8 cellular contexts compared by ENCODE assay signal in genomic region chr1:156140879-156141707, GRCh38. TPM values are rescaled to one million over a fixed set of nuclear protein-coding genes. Genes with fewer than 3 reads are reported as not detected.
DNase-seq lines count a peak whose midpoint lies in the region; ATAC-seq and TF ChIP-seq lines count a peak whose summit lies in the region.

No MANE protein-coding gene starts in this region.

- peak; percentile 36 for TF ChIP-seq CTCF in CD8-positive, alpha-beta T cell (IDR thresholded peaks at IDR 0.05)
- TF ChIP-seq CTCF in LNCAP (IDR thresholded peaks at IDR 0.05): peak; percentile 62

- peak in 2 of 7 experiments; percentile 27 to 50 for DNase-seq in CD8-positive, alpha-beta T cell
- peak in 37 of 58 donors; percentile 17 to 79 (median 47) for DNase-seq in anterior cingulate cortex (lab: John Stamatoyannopoulos, UW)
- DNase-seq in islet precursor cell: peak; percentile 83
- peak; percentile 69 for DNase-seq in stimulated activated naive CD8-positive, alpha-beta T cell treated with anti-CD3 and anti-CD28 coated beads, Interleukin-15, Interleukin-2, amounts not matched to agents 100 U/mL and 50 U/mL, for 24 hours

- no peaks in the 10 kb centered on the region for H3K36me3 ChIP-seq in CD8-positive, alpha-beta T cell (ENCODE audit: insufficient read depth, low read length)

- H3K4me1 Mint-ChIP-seq in CD8-positive, alpha-beta T cell (ENCODE audit: low read depth): peaks cover 4% of the 10 kb centered on the region
- peaks cover 6% of the 10 kb centered on the region for H3K4me1 Mint-ChIP-seq in stimulated activated memory B cell treated with anti-CD40 and anti-IgM and Interleukin-4, amounts not matched to agents 10 μg/mL and 1 μg/mL and 100 μg/mL, for 72 hours

- H3K36me3 Mint-ChIP-seq in CD8-positive, alpha-beta T cell: peaks cover 2% of the 10 kb centered on the region
- peaks cover 43% of the 10 kb centered on the region for H3K36me3 Mint-ChIP-seq in stimulated activated memory B cell treated with anti-CD40 and anti-IgM and Interleukin-4, amounts not matched to agents 10 μg/mL and 1 μg/mL and 100 μg/mL, for 72 hours

- H3K27me3 Mint-ChIP-seq in CD8-positive, alpha-beta T cell (ENCODE audit: low read depth): no peaks in the 10 kb centered on the region
- H3K27me3 Mint-ChIP-seq in stimulated activated memory B cell treated with anti-CD40 and anti-IgM and Interleukin-4, amounts not matched to agents 10 μg/mL and 1 μg/mL and 100 μg/mL, for 72 hours: peaks cover 7% of the 10 kb centered on the region

- POLR2A ChIA-PET in CD8-positive, alpha-beta T cell (lab: Charles Lee): interaction anchor here (1.2 kb wide), 1 partner anchor 14 kb away, joined by 3 read pairs; no protein-coding TSS in a partner anchor

- peak; percentile 11 for ATAC-seq in CD8-positive, alpha-beta T cell
- no peak for ATAC-seq in stimulated activated naive CD8-positive, alpha-beta T cell treated with anti-CD3 and anti-CD28 coated beads, Interleukin-15, Interleukin-2, amounts not matched to agents 100 U/mL and 50 U/mL, for 24 hours
- no peak for ATAC-seq in HG03565 (IDR thresholded peaks at IDR 0.05; ENCODE audit: unreplicated experiment)
- no peak for ATAC-seq in HG03432 (IDR thresholded peaks at IDR 0.05; ENCODE audit: unreplicated experiment)
- no peak for ATAC-seq in stimulated activated memory B cell treated with anti-CD40 and anti-IgM and Interleukin-4, amounts not matched to agents 10 μg/mL and 1 μg/mL and 100 μg/mL, for 72 hours

- no peaks in the 10 kb centered on the region for H3K9me3 ChIP-seq in CD8-positive, alpha-beta T cell (ENCODE audit: low read length)

- no peaks in the 10 kb centered on the region for H3K27me3 ChIP-seq in CD8-positive, alpha-beta T cell (ENCODE audit: insufficient read depth, low read length)

- H3K27ac Mint-ChIP-seq in CD8-positive, alpha-beta T cell: no peak overlapping the region
- no peak overlapping the region for H3K27ac Mint-ChIP-seq in stimulated activated memory B cell treated with anti-CD40 and anti-IgM and Interleukin-4, amounts not matched to agents 10 μg/mL and 1 μg/mL and 100 μg/mL, for 72 hours

- H3K4me3 Mint-ChIP-seq in CD8-positive, alpha-beta T cell: no peak overlapping the region
- H3K4me3 Mint-ChIP-seq in stimulated activated memory B cell treated with anti-CD40 and anti-IgM and Interleukin-4, amounts not matched to agents 10 μg/mL and 1 μg/mL and 100 μg/mL, for 72 hours: no peak overlapping the region

- H3K4me3 ChIP-seq in CD8-positive, alpha-beta T cell (ENCODE audit: low read depth, low read length): no peak overlapping the region

- intact Hi-C loops in CD8-positive, alpha-beta T cell (cut with DNase I, micrococcal nuclease): no loop called here

- no peaks in the 10 kb centered on the region for H3K9me3 Mint-ChIP-seq in CD8-positive, alpha-beta T cell
- H3K9me3 Mint-ChIP-seq in stimulated activated memory B cell treated with anti-CD40 and anti-IgM and Interleukin-4, amounts not matched to agents 10 μg/mL and 1 μg/mL and 100 μg/mL, for 72 hours: no peaks in the 10 kb centered on the region

- H3K4me1 ChIP-seq in CD8-positive, alpha-beta T cell (ENCODE audit: insufficient read depth, low read length): peaks cover under 1% of the 10 kb centered on the region

- H3K27ac ChIP-seq in CD8-positive, alpha-beta T cell (ENCODE audit: low read depth, low read length): no peak overlapping the region

- CTCF ChIA-PET in CD8-positive, alpha-beta T cell (lab: Charles Lee): interaction anchor here (0.6 to 16.3 kb wide), 7 partner anchors 10 to 107 kb away, joined by 3 to 252 read pairs (median 4); partner anchors contain the start of genes PAQR6 and PMF1

RNA-seq across cellular contexts. Expression of gene SEMA4A, which starts 12.3 kb away (rescaled TPM):
- total RNA-seq in CD8-positive, alpha-beta T cell: 1 to 10 TPM; 2.9 to 4.0 TPM

RNA-seq across cellular contexts. Expression of gene LMNA, which starts 26.6 kb away (rescaled TPM):
- total RNA-seq in CD8-positive, alpha-beta T cell: 100 to 1,000 TPM; 281 to 298 TPM

RNA-seq across cellular contexts. Expression of gene SLC25A44, which starts 52.8 kb away (rescaled TPM):
- 10 to 100 TPM; 12.1 to 12.6 TPM for total RNA-seq in CD8-positive, alpha-beta T cell

RNA-seq across cellular contexts. Expression of gene MEX3A, which starts 58.8 kb away (rescaled TPM):
- under 1 TPM; 0.14 to 0.22 TPM for total RNA-seq in CD8-positive, alpha-beta T cell
